1 cellular context compared by ENCODE assay signal in genomic region chr17:55273579-55274370, GRCh38.
A peak's percentile ranks its signal among the peaks of the same experiment; 100 is the strongest.
TF ChIP-seq lines count a peak whose summit lies in the region.

No MANE protein-coding gene starts in this region.

TF ChIP-seq in HepG2, 621 proteins besides CTCF, POLR2A, EP300 and RAD21 (continued from another document and continues in another):
- TF ChIP-seq THRA (CRISPR knock-in tag; IDR thresholded peaks at IDR 0.05; ENCODE audit: borderline replicate concordance) (peak; percentile 42; the same call in 1 of the 2 replicates), TOPORS (CRISPR knock-in tag; IDR thresholded peaks at IDR 0.05) (no peak; the same call in 1 of the 2 replicates), JARID2 (CRISPR knock-in tag; IDR thresholded peaks at IDR 0.05; ENCODE audit: insufficient replicate concordance) (no peak), SOX6 (IDR thresholded peaks at IDR 0.05) (no peak), SOX6 (CRISPR knock-in tag; IDR thresholded peaks at IDR 0.05) (peak; percentile 28; the same call in 1 of the 2 replicates), MXI1 (IDR thresholded peaks at IDR 0.05; ENCODE audit: borderline replicate concordance, low read depth, low read length) (peak; percentile 83; the same call in 2 of the 3 replicates), CHD2 (IDR thresholded peaks at IDR 0.05; ENCODE audit: low read depth, low read length) (no peak), AFF4 (CRISPR knock-in tag; IDR thresholded peaks at IDR 0.05) (no peak; the same call in 1 of the 2 replicates), HCFC1 (IDR thresholded peaks at IDR 0.05; ENCODE audit: low read depth, low read length) (no peak), ZSCAN29 (CRISPR knock-in tag; conservative IDR thresholded peaks at IDR 0.05) (no peak), HMGA1 (CRISPR knock-in tag; conservative IDR thresholded peaks at IDR 0.05) (no peak), JDP2 (CRISPR knock-in tag; IDR thresholded peaks at IDR 0.05; ENCODE audit: borderline replicate concordance) (no peak), ZNF101 (CRISPR knock-in tag; IDR thresholded peaks at IDR 0.05; ENCODE audit: borderline replicate concordance, low read depth) (0 out of 2 replicates have a peak, but pooled peaks have one; percentile 39), SATB2 (CRISPR knock-in tag; IDR thresholded peaks at IDR 0.05) (no peak), ZNF251 (CRISPR knock-in tag; IDR thresholded peaks at IDR 0.05) (0 out of 2 replicates have a peak, but pooled peaks have one; percentile 47), ZNF431 (CRISPR knock-in tag; IDR thresholded peaks at IDR 0.05; ENCODE audit: borderline replicate concordance, low read depth) (no peak), ZNF703 (CRISPR knock-in tag; IDR thresholded peaks at IDR 0.05; ENCODE audit: borderline replicate concordance) (no peak), ZNF891 (CRISPR knock-in tag; IDR thresholded peaks at IDR 0.05) (peak; percentile 71; the same call in 1 of the 2 replicates), TFDP2 (CRISPR knock-in tag; IDR thresholded peaks at IDR 0.05) (0 out of 2 replicates have a peak, but pooled peaks have one; percentile 28), ZNF225 (CRISPR knock-in tag; IDR thresholded peaks at IDR 0.05) (peak; percentile 75), GTF2F1 (IDR thresholded peaks at IDR 0.05; ENCODE audit: low read length) (no peak), ZSCAN30 (CRISPR knock-in tag; IDR thresholded peaks at IDR 0.05) (0 out of 2 replicates have a peak, but pooled peaks have one; percentile 43), MXD4 (CRISPR knock-in tag; IDR thresholded peaks at IDR 0.05) (peak; percentile 38; the same call in 1 of the 2 replicates), DMAP1 (CRISPR knock-in tag; IDR thresholded peaks at IDR 0.05) (0 out of 2 replicates have a peak, but pooled peaks have one; percentile 40), ZNF570 (CRISPR knock-in tag; IDR thresholded peaks at IDR 0.05; ENCODE audit: borderline replicate concordance) (0 out of 2 replicates have a peak, but pooled peaks have one; percentile 32), ZNF501 (CRISPR knock-in tag; IDR thresholded peaks at IDR 0.05) (0 out of 2 replicates have a peak, but pooled peaks have one; percentile 3), ZNF44 (CRISPR knock-in tag; IDR thresholded peaks at IDR 0.05) (no peak), GATAD1 (CRISPR knock-in tag; IDR thresholded peaks at IDR 0.05) (peak; percentile 40; the same call in 1 of the 2 replicates), YEATS2 (CRISPR knock-in tag; IDR thresholded peaks at IDR 0.05; ENCODE audit: borderline replicate concordance) (0 out of 2 replicates have a peak, but pooled peaks have one; percentile 47), ZNF30 (CRISPR knock-in tag; IDR thresholded peaks at IDR 0.05) (no peak), TBL1XR1 (IDR thresholded peaks at IDR 0.05; ENCODE audit: borderline replicate concordance, low read length, partially characterized antibody) (no peak), ZNF510 (CRISPR knock-in tag; IDR thresholded peaks at IDR 0.05; ENCODE audit: low read depth) (no peak), ZSCAN25 (CRISPR knock-in tag; IDR thresholded peaks at IDR 0.05) (no peak), ZNF597 (CRISPR knock-in tag; IDR thresholded peaks at IDR 0.05) (no peak), ZNF773 (CRISPR knock-in tag; IDR thresholded peaks at IDR 0.05; ENCODE audit: borderline replicate concordance) (no peak), HNRNPL (IDR thresholded peaks at IDR 0.05; ENCODE audit: low read depth, low read length) (peak; percentile 99), ZNF7 (CRISPR knock-in tag; IDR thresholded peaks at IDR 0.05) (0 out of 2 replicates have a peak, but pooled peaks have one; percentile 5)
- TF ChIP-seq, protein P1, sequence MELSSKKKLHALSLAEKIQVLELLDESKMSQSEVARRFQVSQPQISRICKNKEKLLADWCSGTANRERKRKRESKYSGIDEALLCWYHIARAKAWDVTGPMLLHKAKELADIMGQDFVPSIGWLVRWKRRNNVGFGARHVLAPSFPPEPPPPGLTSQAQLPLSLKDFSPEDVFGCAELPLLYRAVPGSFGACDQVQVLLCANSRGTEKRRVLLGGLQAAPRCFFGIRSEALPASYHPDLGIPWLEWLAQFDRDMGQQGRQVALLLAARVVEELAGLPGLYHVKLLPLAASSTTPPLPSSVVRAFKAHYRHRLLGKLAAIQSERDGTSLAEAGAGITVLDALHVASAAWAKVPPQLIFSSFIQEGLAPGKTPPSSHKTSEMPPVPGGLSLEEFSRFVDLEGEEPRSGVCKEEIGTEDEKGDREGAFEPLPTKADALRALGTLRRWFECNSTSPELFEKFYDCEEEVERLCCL (CRISPR knock-in tag; IDR thresholded peaks at IDR 0.05; ENCODE audit: borderline replicate concordance) = no peak
- TF ChIP-seq, protein P2, sequence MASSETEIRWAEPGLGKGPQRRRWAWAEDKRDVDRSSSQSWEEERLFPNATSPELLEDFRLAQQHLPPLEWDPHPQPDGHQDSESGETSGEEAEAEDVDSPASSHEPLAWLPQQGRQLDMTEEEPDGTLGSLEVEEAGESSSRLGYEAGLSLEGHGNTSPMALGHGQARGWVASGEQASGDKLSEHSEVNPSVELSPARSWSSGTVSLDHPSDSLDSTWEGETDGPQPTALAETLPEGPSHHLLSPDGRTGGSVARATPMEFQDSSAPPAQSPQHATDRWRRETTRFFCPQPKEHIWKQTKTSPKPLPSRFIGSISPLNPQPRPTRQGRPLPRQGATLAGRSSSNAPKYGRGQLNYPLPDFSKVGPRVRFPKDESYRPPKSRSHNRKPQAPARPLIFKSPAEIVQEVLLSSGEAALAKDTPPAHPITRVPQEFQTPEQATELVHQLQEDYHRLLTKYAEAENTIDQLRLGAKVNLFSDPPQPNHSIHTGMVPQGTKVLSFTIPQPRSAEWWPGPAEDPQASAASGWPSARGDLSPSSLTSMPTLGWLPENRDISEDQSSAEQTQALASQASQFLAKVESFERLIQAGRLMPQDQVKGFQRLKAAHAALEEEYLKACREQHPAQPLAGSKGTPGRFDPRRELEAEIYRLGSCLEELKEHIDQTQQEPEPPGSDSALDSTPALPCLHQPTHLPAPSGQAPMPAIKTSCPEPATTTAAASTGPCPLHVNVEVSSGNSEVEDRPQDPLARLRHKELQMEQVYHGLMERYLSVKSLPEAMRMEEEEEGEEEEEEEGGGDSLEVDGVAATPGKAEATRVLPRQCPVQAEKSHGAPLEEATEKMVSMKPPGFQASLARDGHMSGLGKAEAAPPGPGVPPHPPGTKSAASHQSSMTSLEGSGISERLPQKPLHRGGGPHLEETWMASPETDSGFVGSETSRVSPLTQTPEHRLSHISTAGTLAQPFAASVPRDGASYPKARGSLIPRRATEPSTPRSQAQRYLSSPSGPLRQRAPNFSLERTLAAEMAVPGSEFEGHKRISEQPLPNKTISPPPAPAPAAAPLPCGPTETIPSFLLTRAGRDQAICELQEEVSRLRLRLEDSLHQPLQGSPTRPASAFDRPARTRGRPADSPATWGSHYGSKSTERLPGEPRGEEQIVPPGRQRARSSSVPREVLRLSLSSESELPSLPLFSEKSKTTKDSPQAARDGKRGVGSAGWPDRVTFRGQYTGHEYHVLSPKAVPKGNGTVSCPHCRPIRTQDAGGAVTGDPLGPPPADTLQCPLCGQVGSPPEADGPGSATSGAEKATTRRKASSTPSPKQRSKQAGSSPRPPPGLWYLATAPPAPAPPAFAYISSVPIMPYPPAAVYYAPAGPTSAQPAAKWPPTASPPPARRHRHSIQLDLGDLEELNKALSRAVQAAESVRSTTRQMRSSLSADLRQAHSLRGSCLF (CRISPR knock-in tag; IDR thresholded peaks at IDR 0.05; ENCODE audit: borderline replicate concordance) = no peak
- TF ChIP-seq, protein P3, sequence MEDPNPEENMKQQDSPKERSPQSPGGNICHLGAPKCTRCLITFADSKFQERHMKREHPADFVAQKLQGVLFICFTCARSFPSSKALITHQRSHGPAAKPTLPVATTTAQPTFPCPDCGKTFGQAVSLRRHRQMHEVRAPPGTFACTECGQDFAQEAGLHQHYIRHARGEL (CRISPR knock-in tag; IDR thresholded peaks at IDR 0.05) = no peak
- TF ChIP-seq, protein P4, sequence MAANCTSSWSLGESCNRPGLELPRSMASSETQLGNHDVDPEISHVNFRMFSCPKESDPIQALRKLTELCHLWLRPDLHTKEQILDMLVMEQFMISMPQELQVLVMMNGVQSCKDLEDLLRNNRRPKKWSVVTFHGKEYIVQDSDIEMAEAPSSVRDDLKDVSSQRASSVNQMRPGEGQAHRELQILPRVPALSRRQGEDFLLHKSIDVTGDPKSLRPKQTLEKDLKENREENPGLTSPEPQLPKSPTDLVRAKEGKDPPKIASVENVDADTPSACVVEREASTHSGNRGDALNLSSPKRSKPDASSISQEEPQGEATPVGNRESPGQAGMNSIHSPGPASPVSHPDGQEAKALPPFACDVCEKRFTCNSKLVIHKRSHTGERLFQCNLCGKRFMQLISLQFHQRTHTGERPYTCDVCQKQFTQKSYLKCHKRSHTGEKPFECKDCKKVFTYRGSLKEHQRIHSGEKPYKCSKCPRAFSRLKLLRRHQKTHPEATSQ (CRISPR knock-in tag; IDR thresholded peaks at IDR 0.05; ENCODE audit: borderline replicate concordance) = no peak
- TF ChIP-seq, protein P5, sequence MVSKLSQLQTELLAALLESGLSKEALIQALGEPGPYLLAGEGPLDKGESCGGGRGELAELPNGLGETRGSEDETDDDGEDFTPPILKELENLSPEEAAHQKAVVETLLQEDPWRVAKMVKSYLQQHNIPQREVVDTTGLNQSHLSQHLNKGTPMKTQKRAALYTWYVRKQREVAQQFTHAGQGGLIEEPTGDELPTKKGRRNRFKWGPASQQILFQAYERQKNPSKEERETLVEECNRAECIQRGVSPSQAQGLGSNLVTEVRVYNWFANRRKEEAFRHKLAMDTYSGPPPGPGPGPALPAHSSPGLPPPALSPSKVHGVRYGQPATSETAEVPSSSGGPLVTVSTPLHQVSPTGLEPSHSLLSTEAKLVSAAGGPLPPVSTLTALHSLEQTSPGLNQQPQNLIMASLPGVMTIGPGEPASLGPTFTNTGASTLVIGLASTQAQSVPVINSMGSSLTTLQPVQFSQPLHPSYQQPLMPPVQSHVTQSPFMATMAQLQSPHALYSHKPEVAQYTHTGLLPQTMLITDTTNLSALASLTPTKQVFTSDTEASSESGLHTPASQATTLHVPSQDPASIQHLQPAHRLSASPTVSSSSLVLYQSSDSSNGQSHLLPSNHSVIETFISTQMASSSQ (IDR thresholded peaks at IDR 0.05; ENCODE audit: low read depth) = no peak
- TF ChIP-seq, protein P5 (CRISPR knock-in tag; IDR thresholded peaks at IDR 0.05; ENCODE audit: borderline replicate concordance) = peak; percentile 51
